9 cellular contexts compared by ENCODE assay signal in genomic region chr2:74551942-74552913, GRCh38. TPM values are rescaled to one million over a fixed set of nuclear protein-coding genes. Genes with fewer than 3 reads are reported as not detected.
DNase-seq lines count a peak whose midpoint lies in the region; ATAC-seq, FAIRE-seq and TF ChIP-seq lines count a peak whose summit lies in the region.
"Had no signal": no experiment of that assay in that cellular context is flagged by ENCODE, and none has a peak within 500 bp of the region (broad histone marks: within the 10 kb centered on the region; RNA-seq: fewer than 3 reads in every experiment).

No MANE protein-coding gene starts in this region.

- H3K36me3 Mint-ChIP-seq in neural crest cell (ENCODE audit: low read depth): peaks cover 9% of the 10 kb centered on the region

- peak overlapping the region; percentile 49 for H2AFZ ChIP-seq in K562 (ENCODE audit: low read depth, low read length)

- no peak overlapping the region for H3K4me3 ChIP-seq in K562

- peak overlapping the region; percentile 3 to 76; a peak in 3 of 4 replicates for H3K9ac ChIP-seq in K562 (ENCODE audit: insufficient read depth in 1 of 2, low read depth in 2 of 2, low read length in 2 of 2)

- H3K4me1 ChIP-seq in K562 (replicated peaks in 1 of 2; ENCODE audit: control insufficient read depth in 2 of 2, insufficient read depth in 2 of 2, low read length in 2 of 2): peaks cover 25 to 66% of the 10 kb centered on the region in 2 experiments

- peaks cover 47% of the 10 kb centered on the region for H3K4me1 Mint-ChIP-seq in neural crest cell

- H3K9me3 ChIP-seq in K562 (replicated peaks; ENCODE audit: control insufficient read depth, insufficient read depth, low read depth, low read length): no peaks in the 10 kb centered on the region

- no peaks in the 10 kb centered on the region for H3K27me3 ChIP-seq in K562 (ENCODE audit: control insufficient read depth in 2 of 2, insufficient read depth in 2 of 2, low read length in 2 of 2)

- no peak for TF ChIP-seq RAD21 in K562 (CRISPR knock-in tag; conservative IDR thresholded peaks at IDR 0.05 in 1 of 2, IDR thresholded peaks at IDR 0.05 in 1 of 2)

- no peaks in the 10 kb centered on the region for H3K9me1 ChIP-seq in K562 (ENCODE audit: control insufficient read depth, insufficient read depth, low read length)

- no peaks in the 10 kb centered on the region for H4K20me1 ChIP-seq in K562 (replicated peaks; ENCODE audit: control insufficient read depth, insufficient read depth, low read length)

- POLR2A ChIA-PET in K562 (lab: Yijun Ruan, JAX): interaction anchor here (0.5 to 1.3 kb wide), 2 partner anchors 25 to 148 kb away, joined by 3 to 4 read pairs; no protein-coding TSS in a partner anchor

- H3K27ac Mint-ChIP-seq in neural crest cell (ENCODE audit: unreplicated experiment): peak overlapping the region; percentile 85

- TF ChIP-seq CTCF in K562 (IDR thresholded peaks at IDR 0.05 in 2 of 3, conservative IDR thresholded peaks at IDR 0.05 in 1 of 3; ENCODE audit: insufficient read depth in 2 of 3, low read depth in 1 of 3, low read length in 3 of 3) (no peak), neural crest cell (conservative IDR thresholded peaks at IDR 0.05) (no peak)

- BruUV-seq in K562 (replicated peaks; lab: Mats Ljungman, UMichigan): no TSS peak

- H3K9me3 Mint-ChIP-seq in neural crest cell: no peaks in the 10 kb centered on the region

- DNase-seq in DMS 273 (lab: John Stamatoyannopoulos, UW; ENCODE audit: unreplicated experiment): peak; percentile 31
- no peak for DNase-seq in DMS 273 treated with DMSO at 0.1 percent for 48 hours (lab: John Stamatoyannopoulos, UW)
- no peak for DNase-seq in K562 (ENCODE audit: extremely low read depth in 1 of 4, low spot score in 3 of 4)
- DNase-seq in neural crest cell (ENCODE audit: low read depth, low spot score): no peak
- DNase-seq in NCI-H2227 treated with DMSO at 0.1 percent for 48 hours (lab: John Stamatoyannopoulos, UW): no peak
- DNase-seq: NCI-H2107 had no signal

- ATAC-seq in GM19351 (IDR thresholded peaks at IDR 0.05; ENCODE audit: unreplicated experiment) (peak; percentile 12), K562 (no peak), HG03139 (IDR thresholded peaks at IDR 0.05; ENCODE audit: unreplicated experiment) (no peak), HG02852 (IDR thresholded peaks at IDR 0.05; ENCODE audit: unreplicated experiment) (no peak)

- TF ChIP-seq EP300 in K562 (IDR thresholded peaks at IDR 0.05; ENCODE audit: low read length): no peak

- in situ Hi-C loops in K562 (cut with MboI): no loop called here

- H3K27ac ChIP-seq in K562 (ENCODE audit: extremely low read depth, low read depth, low read length): no peak overlapping the region

- peaks cover 12% of the 10 kb centered on the region for H3K27me3 Mint-ChIP-seq in neural crest cell (ENCODE audit: low read depth)

- H3K79me2 ChIP-seq in K562 (ENCODE audit: control insufficient read depth, insufficient read depth, low read length): peaks cover 16% of the 10 kb centered on the region; the same call in 2 of the 3 replicates

- H3K4me3 Mint-ChIP-seq in neural crest cell: peak overlapping the region; percentile 96

- FAIRE-seq in K562 (lab: Jason Lieb, UNC): peak; percentile 60

- H3K4me2 ChIP-seq in K562 (ENCODE audit: insufficient read depth, low read length): no peak overlapping the region

- H3K36me3 ChIP-seq in K562 (ENCODE audit: control insufficient read depth, insufficient read depth, low read length): peaks cover 13% of the 10 kb centered on the region; the same call in 1 of the 3 replicates

- CTCF ChIA-PET in K562 (lab: Yijun Ruan, JAX; ENCODE audit: low intra/inter-chr PET ratio): no interaction called here

- 73% methylated on average over 16 of the region's 21 CpGs for WGBS in K562 (ENCODE audit: insufficient coverage, low coverage, missing lambda C conversion rate)

- intact Hi-C loops in K562 (cut with micrococcal nuclease): no loop called here

- TF ChIP-seq POLR2A in K562 (conservative IDR thresholded peaks at IDR 0.05): no peak

RNA-seq across cellular contexts. Expression of gene LOXL3, which starts 1.5 kb away (rescaled TPM):
- total RNA-seq in K562 (2011; cell fraction: chromatin; rRNA removed; ENCODE audit: low replicate concordance): 2.6 and 3.8 TPM in 2 replicates
- 2.0 and 2.2 TPM in 2 replicates for total RNA-seq in K562 (2011; cell fraction: nucleolus; rRNA removed)
- 2.1 and 2.9 TPM in 2 replicates for total RNA-seq in K562 (2011; cell fraction: nucleoplasm; rRNA removed)
- total RNA-seq in K562 (2014; rRNA removed): 0.29 and 0.64 TPM in 2 replicates
- total RNA-seq in K562 (2014; rRNA removed; fragmentation: Illumina TruSeq; extraction: Trizol): 0.25 and 0.26 TPM in 2 replicates
- total RNA-seq in K562 (2015; rRNA removed; fragmentation: Illumina TruSeq; extraction: Trizol): 0.22 and 0.23 TPM in 2 replicates
- total RNA-seq in K562 (2021): 0.58 and 0.76 TPM in 2 replicates
- 0.99 and 1.1 TPM in 2 replicates for polyA plus RNA-seq in K562 (2011; rRNA removed)
- polyA plus RNA-seq in K562 (2011; cell fraction: cytosol; rRNA removed): 0.87 and 1.1 TPM in 2 replicates
- 3.1 and 5.8 TPM in 2 replicates for polyA plus RNA-seq in K562 (2011; cell fraction: nucleus; rRNA removed)
- 0.59 and 1.7 TPM in 2 replicates for polyA plus RNA-seq in K562 (2012)
- 0.31 and 0.48 TPM in 2 replicates for polyA plus RNA-seq in K562 (2014; fragmentation: Illumina TruSeq; extraction: Trizol)
- polyA plus RNA-seq in K562 (2014; fragmentation: Nextera tagmentation; extraction: Ambion mirVana): under 1 TPM; 0.24 to 0.30 TPM
- polyA plus RNA-seq in K562 (2014; rRNA removed): 0.50 and 1.1 TPM in 2 replicates
- 0.53 and 0.66 TPM in 2 replicates for polyA minus RNA-seq in K562 (2011; rRNA and poly(A)+ RNA removed)
- polyA minus RNA-seq in K562 (2011; cell fraction: cytosol; rRNA and poly(A)+ RNA removed): 1.0 TPM in 1 of 2 replicates, not detected in the other
- polyA minus RNA-seq in K562 (2011; cell fraction: nucleus; rRNA and poly(A)+ RNA removed): 1.1 and 1.8 TPM in 2 replicates
- total RNA-seq in neural crest cell: 28.3 and 30.2 TPM in 2 replicates

RNA-seq across cellular contexts. Expression of gene DOK1, which starts 2.3 kb away (rescaled TPM):
- 7.7 and 24.2 TPM in 2 replicates for total RNA-seq in K562 (2011; cell fraction: chromatin; rRNA removed; ENCODE audit: low replicate concordance)
- total RNA-seq in K562 (2011; cell fraction: nucleolus; rRNA removed): 33.4 and 35.7 TPM in 2 replicates
- 13.4 and 16.5 TPM in 2 replicates for total RNA-seq in K562 (2011; cell fraction: nucleoplasm; rRNA removed)
- total RNA-seq in K562 (2014; rRNA removed): 36.4 and 44.5 TPM in 2 replicates
- 5.2 and 7.6 TPM in 2 replicates for total RNA-seq in K562 (2014; rRNA removed; fragmentation: Illumina TruSeq; extraction: Trizol)
- total RNA-seq in K562 (2015; rRNA removed; fragmentation: Illumina TruSeq; extraction: Trizol): 16.6 and 16.7 TPM in 2 replicates
- total RNA-seq in K562 (2021): 25.8 and 29.6 TPM in 2 replicates
- polyA plus RNA-seq in K562 (2011; rRNA removed): 11.3 and 12.0 TPM in 2 replicates
- polyA plus RNA-seq in K562 (2011; cell fraction: cytosol; rRNA removed): 11.0 and 31.7 TPM in 2 replicates
- 23.6 and 47.8 TPM in 2 replicates for polyA plus RNA-seq in K562 (2011; cell fraction: nucleus; rRNA removed)
- polyA plus RNA-seq in K562 (2012): 26.9 and 34.5 TPM in 2 replicates
- 16.1 and 24.2 TPM in 2 replicates for polyA plus RNA-seq in K562 (2014; fragmentation: Illumina TruSeq; extraction: Trizol)
- under 1 TPM; 0.59 to 0.99 TPM for polyA plus RNA-seq in K562 (2014; fragmentation: Nextera tagmentation; extraction: Ambion mirVana)
- 27.7 and 33.0 TPM in 2 replicates for polyA plus RNA-seq in K562 (2014; rRNA removed)
- 7.6 and 10.6 TPM in 2 replicates for polyA minus RNA-seq in K562 (2011; rRNA and poly(A)+ RNA removed)
- 14.9 and 16.0 TPM in 2 replicates for polyA minus RNA-seq in K562 (2011; cell fraction: cytosol; rRNA and poly(A)+ RNA removed)
- polyA minus RNA-seq in K562 (2011; cell fraction: nucleus; rRNA and poly(A)+ RNA removed): 20.7 and 21.3 TPM in 2 replicates
- total RNA-seq in neural crest cell: 22.4 TPM in 2 replicates

RNA-seq across cellular contexts. Expression of gene HTRA2, which starts 22.5 kb away (rescaled TPM):
- 76.3 and 135 TPM in 2 replicates for total RNA-seq in K562 (2011; cell fraction: chromatin; rRNA removed; ENCODE audit: low replicate concordance)
- 116 and 121 TPM in 2 replicates for total RNA-seq in K562 (2011; cell fraction: nucleolus; rRNA removed)
- 69.5 and 82.8 TPM in 2 replicates for total RNA-seq in K562 (2011; cell fraction: nucleoplasm; rRNA removed)
- total RNA-seq in K562 (2014; rRNA removed) (68.0 and 76.5 TPM in 2 replicates), K562 (2014; rRNA removed; fragmentation: Illumina TruSeq; extraction: Trizol) (48.3 and 54.2 TPM in 2 replicates), K562 (2015; rRNA removed; fragmentation: Illumina TruSeq; extraction: Trizol) (56.7 and 60.5 TPM in 2 replicates), K562 (2021) (66.5 and 72.0 TPM in 2 replicates), neural crest cell (44.7 and 45.4 TPM in 2 replicates)
- polyA plus RNA-seq in K562 (2011; rRNA removed) (45.9 and 59.8 TPM in 2 replicates), K562 (2014; fragmentation: Illumina TruSeq; extraction: Trizol) (60.7 and 75.7 TPM in 2 replicates), K562 (2014; fragmentation: Nextera tagmentation; extraction: Ambion mirVana) (10 to 100 TPM; 66.7 to 71.2 TPM), K562 (2014; rRNA removed) (65.8 and 78.9 TPM in 2 replicates)
- polyA plus RNA-seq in K562 (2011; cell fraction: cytosol; rRNA removed): 65.6 and 128 TPM in 2 replicates
- polyA plus RNA-seq in K562 (2011; cell fraction: nucleus; rRNA removed): 86.3 and 133 TPM in 2 replicates
- 62.5 and 70.9 TPM in 2 replicates for polyA plus RNA-seq in K562 (2012)
- polyA minus RNA-seq in K562 (2011; rRNA and poly(A)+ RNA removed): 29.0 and 45.8 TPM in 2 replicates
- polyA minus RNA-seq in K562 (2011; cell fraction: cytosol; rRNA and poly(A)+ RNA removed): 22.2 and 38.4 TPM in 2 replicates
- polyA minus RNA-seq in K562 (2011; cell fraction: nucleus; rRNA and poly(A)+ RNA removed): 58.6 and 61.0 TPM in 2 replicates

RNA-seq across cellular contexts. Expression of gene AUP1, which starts 22.7 kb away (rescaled TPM):
- 396 and 984 TPM in 2 replicates for total RNA-seq in K562 (2011; cell fraction: chromatin; rRNA removed; ENCODE audit: low replicate concordance)
- total RNA-seq in K562 (2011; cell fraction: nucleolus; rRNA removed): 901 and 928 TPM in 2 replicates
- total RNA-seq in K562 (2011; cell fraction: nucleoplasm; rRNA removed): 568 and 636 TPM in 2 replicates
- total RNA-seq in K562 (2014; rRNA removed): 183 and 192 TPM in 2 replicates
- total RNA-seq in K562 (2014; rRNA removed; fragmentation: Illumina TruSeq; extraction: Trizol): 105 and 130 TPM in 2 replicates
- 165 and 173 TPM in 2 replicates for total RNA-seq in K562 (2015; rRNA removed; fragmentation: Illumina TruSeq; extraction: Trizol)
- 165 and 166 TPM in 2 replicates for total RNA-seq in K562 (2021)
- 118 and 196 TPM in 2 replicates for polyA plus RNA-seq in K562 (2011; rRNA removed)
- 159 and 372 TPM in 2 replicates for polyA plus RNA-seq in K562 (2011; cell fraction: cytosol; rRNA removed)
- polyA plus RNA-seq in K562 (2011; cell fraction: nucleus; rRNA removed): 1,037 and 1,663 TPM in 2 replicates
- 131 and 205 TPM in 2 replicates for polyA plus RNA-seq in K562 (2012)
- polyA plus RNA-seq in K562 (2014; fragmentation: Illumina TruSeq; extraction: Trizol): 217 and 245 TPM in 2 replicates
- 100 to 1,000 TPM in 1 of 2 experiments, 10 to 100 TPM in 1; 70.7 to 113 TPM for polyA plus RNA-seq in K562 (2014; fragmentation: Nextera tagmentation; extraction: Ambion mirVana)
- polyA plus RNA-seq in K562 (2014; rRNA removed): 245 and 268 TPM in 2 replicates
- polyA minus RNA-seq in K562 (2011; rRNA and poly(A)+ RNA removed): 48.7 and 121 TPM in 2 replicates
- polyA minus RNA-seq in K562 (2011; cell fraction: cytosol; rRNA and poly(A)+ RNA removed): 56.7 and 112 TPM in 2 replicates
- polyA minus RNA-seq in K562 (2011; cell fraction: nucleus; rRNA and poly(A)+ RNA removed): 209 and 232 TPM in 2 replicates
- total RNA-seq in neural crest cell: 110 and 113 TPM in 2 replicates

RNA-seq across cellular contexts. Expression of gene DQX1, which starts 26.2 kb away (rescaled TPM):
- total RNA-seq in K562 (2011; cell fraction: chromatin; rRNA removed; ENCODE audit: low replicate concordance): 2.8 and 6.5 TPM in 2 replicates
- total RNA-seq in K562 (2011; cell fraction: nucleolus; rRNA removed): 1.7 and 2.1 TPM in 2 replicates
- 1.7 and 2.0 TPM in 2 replicates for total RNA-seq in K562 (2011; cell fraction: nucleoplasm; rRNA removed)
- total RNA-seq in K562 (2014; rRNA removed): 0.73 TPM in 1 of 2 replicates, not detected in the other
- total RNA-seq in K562 (2014; rRNA removed; fragmentation: Illumina TruSeq; extraction: Trizol): 0.06 and 0.11 TPM in 2 replicates
- total RNA-seq in K562 (2015; rRNA removed; fragmentation: Illumina TruSeq; extraction: Trizol): 0.30 and 0.33 TPM in 2 replicates
- total RNA-seq in K562 (2021): 0.29 and 0.38 TPM in 2 replicates
- 0.18 and 0.46 TPM in 2 replicates for polyA plus RNA-seq in K562 (2011; rRNA removed)
- polyA plus RNA-seq in K562 (2011; cell fraction: cytosol; rRNA removed): 0.03 and 0.24 TPM in 2 replicates
- polyA plus RNA-seq in K562 (2011; cell fraction: nucleus; rRNA removed): 3.1 and 4.0 TPM in 2 replicates
- 0.18 and 0.25 TPM in 2 replicates for polyA plus RNA-seq in K562 (2012)
- 0.18 TPM in 2 replicates for polyA plus RNA-seq in K562 (2014; fragmentation: Illumina TruSeq; extraction: Trizol)
- under 1 TPM; 0.04 to 0.08 TPM for polyA plus RNA-seq in K562 (2014; fragmentation: Nextera tagmentation; extraction: Ambion mirVana)
- 0.05 and 0.21 TPM in 2 replicates for polyA plus RNA-seq in K562 (2014; rRNA removed)
- not detected in 2 replicates for polyA minus RNA-seq in K562 (2011; rRNA and poly(A)+ RNA removed)
- not detected in 2 replicates for polyA minus RNA-seq in K562 (2011; cell fraction: cytosol; rRNA and poly(A)+ RNA removed)
- 0.54 and 1.3 TPM in 2 replicates for polyA minus RNA-seq in K562 (2011; cell fraction: nucleus; rRNA and poly(A)+ RNA removed)
- 0.49 and 0.77 TPM in 2 replicates for total RNA-seq in neural crest cell
